19 cellular contexts compared by ENCODE assay signal in the genomic region with DNA sequence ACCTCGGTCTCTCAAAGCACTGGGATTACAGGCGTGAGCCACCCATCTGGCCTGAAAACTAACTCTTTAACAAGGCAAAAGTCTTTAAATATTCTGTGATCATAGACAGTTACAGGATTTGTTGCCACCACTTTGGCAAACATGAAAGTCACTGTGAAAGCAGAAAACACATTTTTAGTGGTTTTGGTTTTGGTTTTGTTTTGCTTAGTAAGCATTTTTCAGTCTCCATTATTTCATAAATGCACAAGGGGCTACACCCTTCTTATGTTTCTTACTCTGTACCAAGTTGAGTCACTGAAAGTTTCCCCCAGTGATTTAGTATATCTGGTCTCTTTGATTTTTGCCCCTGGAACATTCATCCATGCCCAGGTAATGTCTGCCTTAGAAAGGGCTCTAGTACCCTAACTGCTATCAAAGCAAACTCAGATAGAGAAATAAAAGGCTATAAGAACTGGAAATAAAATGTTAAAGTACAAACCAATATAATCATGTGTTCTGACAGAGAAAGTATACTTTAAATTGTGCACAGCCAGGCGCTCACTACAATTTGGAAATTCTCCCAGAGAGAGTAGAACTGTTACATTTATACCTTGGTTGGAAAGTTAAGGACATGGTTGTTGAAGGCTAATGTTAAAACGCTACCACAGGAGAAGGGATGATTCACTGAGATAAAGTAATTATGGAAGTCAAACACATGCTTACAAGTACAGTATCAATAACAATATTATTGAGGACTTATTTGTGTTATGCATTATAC.
DNase-seq lines count a peak whose midpoint lies in the region; ATAC-seq and TF ChIP-seq lines count a peak whose summit lies in the region.
"Had no signal": no experiment of that assay in that cellular context is flagged by ENCODE, and none has a peak within 500 bp of the region (broad histone marks: within the 10 kb centered on the region; RNA-seq: fewer than 3 reads in every experiment).

No MANE protein-coding gene starts in this region.

- POLR2A ChIA-PET in activated CD4-positive, alpha-beta T cell treated with anti-CD3 and anti-CD28 coated beads for 36 hours (lab: Charles Lee): no interaction called here

- peak; percentile 42 for ATAC-seq in activated CD4-positive, alpha-beta T cell treated with anti-CD3 and anti-CD28 coated beads for 36 hours
- ATAC-seq in activated CD8-positive, alpha-beta memory T cell treated with anti-CD3 and anti-CD28 coated beads, Interleukin-2, amount 10 ng/mL, durations not matched to agents 7 days and 5 days: no peak
- no peak for ATAC-seq in GM18498 (IDR thresholded peaks at IDR 0.05; ENCODE audit: unreplicated experiment)
- ATAC-seq: natural killer cell, psoas muscle had no signal

- no peak overlapping the region for H3K27ac ChIP-seq in SK-N-MC
- H3K27ac ChIP-seq: 22Rv1, psoas muscle had no signal

- no peaks in the 10 kb centered on the region for H3K36me3 Mint-ChIP-seq in activated CD4-positive, alpha-beta T cell treated with anti-CD3 and anti-CD28 coated beads for 36 hours (ENCODE audit: low read depth)
- no peaks in the 10 kb centered on the region for H3K36me3 Mint-ChIP-seq in osteocyte (ENCODE audit: unreplicated experiment)
- H3K36me3 Mint-ChIP-seq in activated CD8-positive, alpha-beta memory T cell treated with anti-CD3 and anti-CD28 coated beads, Interleukin-2, amount 10 ng/mL, durations not matched to agents 7 days and 5 days: no peaks in the 10 kb centered on the region
- H3K36me3 Mint-ChIP-seq: memory B cell, natural killer cell had no signal

- H3K4me3 Mint-ChIP-seq in activated CD4-positive, alpha-beta T cell treated with anti-CD3 and anti-CD28 coated beads for 36 hours: no peak overlapping the region
- H3K4me3 Mint-ChIP-seq in osteocyte (ENCODE audit: unreplicated experiment): no peak overlapping the region
- H3K4me3 Mint-ChIP-seq in activated CD8-positive, alpha-beta memory T cell treated with anti-CD3 and anti-CD28 coated beads, Interleukin-2, amount 10 ng/mL, durations not matched to agents 7 days and 5 days: no peak overlapping the region
- H3K4me3 Mint-ChIP-seq: memory B cell, natural killer cell had no signal

- H3K9me3 Mint-ChIP-seq in activated CD4-positive, alpha-beta T cell treated with anti-CD3 and anti-CD28 coated beads for 36 hours (ENCODE audit: low read depth): no peaks in the 10 kb centered on the region
- peaks cover 5% of the 10 kb centered on the region for H3K9me3 Mint-ChIP-seq in osteocyte (ENCODE audit: unreplicated experiment)
- peaks cover 2% of the 10 kb centered on the region for H3K9me3 Mint-ChIP-seq in activated CD8-positive, alpha-beta memory T cell treated with anti-CD3 and anti-CD28 coated beads, Interleukin-2, amount 10 ng/mL, durations not matched to agents 7 days and 5 days (ENCODE audit: low read depth)

- no peaks in the 10 kb centered on the region for H3K9me3 ChIP-seq in SK-N-MC (ENCODE audit: low read depth, low read length)
- H3K9me3 ChIP-seq: HAP-1, psoas muscle had no signal

- no peak overlapping the region for H3K27ac Mint-ChIP-seq in activated CD4-positive, alpha-beta T cell treated with anti-CD3 and anti-CD28 coated beads for 36 hours
- H3K27ac Mint-ChIP-seq in osteocyte (ENCODE audit: unreplicated experiment): peak overlapping the region; percentile 44
- no peak overlapping the region for H3K27ac Mint-ChIP-seq in activated CD8-positive, alpha-beta memory T cell treated with anti-CD3 and anti-CD28 coated beads, Interleukin-2, amount 10 ng/mL, durations not matched to agents 7 days and 5 days
- H3K27ac Mint-ChIP-seq: memory B cell, natural killer cell had no signal

- H3K27me3 Mint-ChIP-seq in activated CD4-positive, alpha-beta T cell treated with anti-CD3 and anti-CD28 coated beads for 36 hours: no peaks in the 10 kb centered on the region
- no peaks in the 10 kb centered on the region for H3K27me3 Mint-ChIP-seq in osteocyte (ENCODE audit: unreplicated experiment)
- H3K27me3 Mint-ChIP-seq in activated CD8-positive, alpha-beta memory T cell treated with anti-CD3 and anti-CD28 coated beads, Interleukin-2, amount 10 ng/mL, durations not matched to agents 7 days and 5 days: no peaks in the 10 kb centered on the region
- H3K27me3 Mint-ChIP-seq: memory B cell had no signal

- H3K4me3 ChIP-seq in SK-N-MC: no peak overlapping the region
- no peak overlapping the region for H3K4me3 ChIP-seq in fibroblast of the aortic adventitia (ENCODE audit: low read depth, low read length)
- H3K4me3 ChIP-seq: HAP-1, psoas muscle had no signal

- TF ChIP-seq CTCF in fibroblast of the aortic adventitia (IDR thresholded peaks at IDR 0.05; ENCODE audit: insufficient read depth, low read length) (no peak), osteocyte (IDR thresholded peaks at IDR 0.05) (no peak)

- CTCF ChIA-PET in activated CD4-positive, alpha-beta T cell treated with anti-CD3 and anti-CD28 coated beads for 36 hours (lab: Charles Lee): no interaction called here
- CTCF ChIA-PET in activated CD8-positive, alpha-beta memory T cell treated with anti-CD3 and anti-CD28 coated beads, Interleukin-2, amount 10 ng/mL, durations not matched to agents 7 days and 5 days (lab: Charles Lee): no interaction called here

- peaks cover 3% of the 10 kb centered on the region for H3K4me1 Mint-ChIP-seq in activated CD4-positive, alpha-beta T cell treated with anti-CD3 and anti-CD28 coated beads for 36 hours
- no peaks in the 10 kb centered on the region for H3K4me1 Mint-ChIP-seq in osteocyte (ENCODE audit: unreplicated experiment)
- H3K4me1 Mint-ChIP-seq in activated CD8-positive, alpha-beta memory T cell treated with anti-CD3 and anti-CD28 coated beads, Interleukin-2, amount 10 ng/mL, durations not matched to agents 7 days and 5 days: peaks cover 1% of the 10 kb centered on the region
- H3K4me1 Mint-ChIP-seq: memory B cell, natural killer cell had no signal

- H3K9ac ChIP-seq in SK-N-MC (ENCODE audit: insufficient read length): no peak overlapping the region

- no peak for DNase-seq in activated CD4-positive, alpha-beta T cell treated with anti-CD3 and anti-CD28 coated beads for 36 hours
- DNase-seq in activated CD4-positive, alpha-beta T cell treated with anti-CD3 and anti-CD28 coated beads, Interleukin-2, amount 50 U/mL, for 4 hours: no peak
- DNase-seq in SK-N-MC (ENCODE audit: low read depth, low spot score) (peak; percentile 3), fibroblast of the aortic adventitia (ENCODE audit: low read depth) (peak; percentile 4), osteocyte (ENCODE audit: extremely low spot score, unreplicated experiment) (no peak), midbrain (lab: John Stamatoyannopoulos, UW) (no peak)
- no peak for DNase-seq in activated CD8-positive, alpha-beta memory T cell treated with anti-CD3 and anti-CD28 coated beads, Interleukin-2, amount 10 ng/mL, durations not matched to agents 7 days and 5 days
- DNase-seq: activated CD4-positive, alpha-beta T cell treated with anti-CD3 and anti-CD28 coated beads for 1 hour; activated effector memory CD4-positive, alpha-beta T cell treated with Interleukin-2 at 50 U/mL for 16 hours; cortex of kidney; natural killer cell; NCI-H2107; NCI-H510A; psoas muscle; stimulated activated CD4-positive, alpha-beta T cell treated with anti-CD3 and anti-CD28 coated beads, Interleukin-4, amount 100 ng/mL, for 24 hours had no signal

- intact Hi-C loops in activated CD4-positive, alpha-beta T cell treated with anti-CD3 and anti-CD28 coated beads for 36 hours (cut with DNase I, micrococcal nuclease): no loop called here

- no peaks in the 10 kb centered on the region for H3K36me3 ChIP-seq in SK-N-MC (ENCODE audit: insufficient read depth, low read length)

Comparison
In these comparisons a context has a peak if more than half of its experiments do, and no peak if none do; other contexts are left out.
1. DNase-seq: peak in SK-N-MC (single experiment) and fibroblast of the aortic adventitia (single experiment); none in activated CD4-positive, alpha-beta T cell treated with anti-CD3 and anti-CD28 coated beads for 36 hours (single experiment), activated CD4-positive, alpha-beta T cell treated with anti-CD3 and anti-CD28 coated beads, Interleukin-2, amount 50 U/mL, for 4 hours (0 of 2), osteocyte (single experiment), activated CD8-positive, alpha-beta memory T cell treated with anti-CD3 and anti-CD28 coated beads, Interleukin-2, amount 10 ng/mL, durations not matched to agents 7 days and 5 days (single experiment) and midbrain (single experiment).